In the genomic region with DNA sequence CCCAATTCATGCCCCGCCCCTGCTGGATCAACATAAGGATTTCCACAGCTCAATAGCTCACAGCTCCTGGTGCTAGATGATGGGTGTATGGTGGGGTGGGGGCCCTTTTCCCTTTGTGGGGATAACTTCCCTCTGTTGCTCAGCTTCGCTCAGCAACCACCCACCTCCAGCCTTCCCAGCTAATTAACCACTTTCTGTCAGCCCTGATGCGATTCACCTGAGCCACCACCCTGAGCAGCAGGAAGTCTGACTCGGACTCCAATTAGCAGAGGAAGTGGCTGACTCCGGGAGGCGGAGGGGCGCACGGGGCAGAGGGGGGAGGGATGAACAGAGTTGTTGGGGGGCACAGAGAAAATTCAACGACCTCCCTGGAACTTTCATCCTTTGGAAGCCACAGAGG, we compare ENCODE assay signal across 30 cellular contexts. TPM values are rescaled to one million over a fixed set of nuclear protein-coding genes. Genes with fewer than 3 reads are reported as not detected.
DNase-seq lines count a peak whose midpoint lies in the region; ATAC-seq lines count a peak whose summit lies in the region.
"Had no signal": no experiment of that assay in that cellular context is flagged by ENCODE, and none has a peak within 500 bp of the region (broad histone marks: within the 10 kb centered on the region; RNA-seq: fewer than 3 reads in every experiment).

No MANE protein-coding gene starts in this region.

- intact Hi-C loops in activated naive CD4-positive, alpha-beta T cell treated with anti-CD3 and anti-CD28 coated beads for 36 hours (cut with micrococcal nuclease), result no loop called here
- intact Hi-C loops in posterior vena cava (cut with DNase I), result no loop called here

- ATAC-seq in HG03520 (IDR thresholded peaks at IDR 0.05; ENCODE audit: unreplicated experiment) (no peak), GM18519 (IDR thresholded peaks at IDR 0.05; ENCODE audit: low FRiP score, unreplicated experiment) (no peak)
- ATAC-seq: K562, pancreas had no signal

- H3K9me3 Mint-ChIP-seq in activated naive CD4-positive, alpha-beta T cell treated with anti-CD3 and anti-CD28 coated beads for 36 hours, result peaks cover 4% of the 10 kb centered on the region
- peaks cover 4% of the 10 kb centered on the region for H3K9me3 Mint-ChIP-seq in activated naive CD4-positive, alpha-beta T cell treated with anti-CD3 and anti-CD28 coated beads, Interleukin-2, amount 10 ng/mL, durations not matched to agents 7 days and 5 days
- H3K9me3 Mint-ChIP-seq: memory B cell had no signal

- peak overlapping the region; percentile 77 for H3K27ac Mint-ChIP-seq in activated naive CD4-positive, alpha-beta T cell treated with anti-CD3 and anti-CD28 coated beads for 36 hours
- peak overlapping the region; percentile 92 for H3K27ac Mint-ChIP-seq in activated naive CD4-positive, alpha-beta T cell treated with anti-CD3 and anti-CD28 coated beads, Interleukin-2, amount 10 ng/mL, durations not matched to agents 7 days and 5 days
- H3K27ac Mint-ChIP-seq: HFFc6, memory B cell had no signal

- no peaks in the 10 kb centered on the region for H3K36me3 Mint-ChIP-seq in activated naive CD4-positive, alpha-beta T cell treated with anti-CD3 and anti-CD28 coated beads for 36 hours (ENCODE audit: low read depth)
- H3K36me3 Mint-ChIP-seq in activated naive CD4-positive, alpha-beta T cell treated with anti-CD3 and anti-CD28 coated beads, Interleukin-2, amount 10 ng/mL, durations not matched to agents 7 days and 5 days, result no peaks in the 10 kb centered on the region
- H3K36me3 Mint-ChIP-seq: memory B cell had no signal

- CTCF ChIA-PET in activated naive CD4-positive, alpha-beta T cell treated with anti-CD3 and anti-CD28 coated beads for 36 hours (lab: Charles Lee), result interaction anchor here (1.2 to 1.5 kb wide), 2 partner anchors 186 to 214 kb away, joined by 4 to 5 read pairs; no protein-coding TSS in a partner anchor
- CTCF ChIA-PET in activated naive CD4-positive, alpha-beta T cell treated with anti-CD3 and anti-CD28 coated beads, Interleukin-2, amount 10 ng/mL, durations not matched to agents 7 days and 5 days (lab: Charles Lee), result no interaction called here

- no peak overlapping the region for H3K4me3 Mint-ChIP-seq in activated naive CD4-positive, alpha-beta T cell treated with anti-CD3 and anti-CD28 coated beads for 36 hours
- H3K4me3 Mint-ChIP-seq in activated naive CD4-positive, alpha-beta T cell treated with anti-CD3 and anti-CD28 coated beads, Interleukin-2, amount 10 ng/mL, durations not matched to agents 7 days and 5 days, result peak overlapping the region; percentile 60
- H3K4me3 Mint-ChIP-seq: HFFc6, memory B cell, neural crest cell had no signal

- peak; percentile 26 for DNase-seq in activated naive CD4-positive, alpha-beta T cell treated with anti-CD3 and anti-CD28 coated beads for 36 hours
- DNase-seq in activated naive CD4-positive, alpha-beta T cell (lab: John Stamatoyannopoulos, UW), result no peak
- peak; percentile 42 for DNase-seq in NCI-H748 (lab: John Stamatoyannopoulos, UW; ENCODE audit: unreplicated experiment)
- peak; percentile 40 for DNase-seq in activated naive CD4-positive, alpha-beta T cell treated with anti-CD3 and anti-CD28 coated beads, Interleukin-2, amount 10 ng/mL, durations not matched to agents 7 days and 5 days
- DNase-seq in posterior vena cava (ENCODE audit: low spot score), result peak; percentile 25
- no peak for DNase-seq in islet precursor cell
- DNase-seq: activated CD4-positive, CD25-positive, alpha-beta regulatory T cell; cortex of kidney; effector memory CD4-positive, alpha-beta T cell; GOT3; HFFc6; NCI-H1092; NCI-H187; NCI-H510A treated with DMSO at 0.1 percent for 48 hours; OCI-M1; pancreas; retina; stimulated activated naive CD4-positive, alpha-beta T cell; testis had no signal

- no peaks in the 10 kb centered on the region for H3K27me3 Mint-ChIP-seq in activated naive CD4-positive, alpha-beta T cell treated with anti-CD3 and anti-CD28 coated beads for 36 hours (ENCODE audit: low read depth)
- H3K27me3 Mint-ChIP-seq in activated naive CD4-positive, alpha-beta T cell treated with anti-CD3 and anti-CD28 coated beads, Interleukin-2, amount 10 ng/mL, durations not matched to agents 7 days and 5 days, result peaks cover 46% of the 10 kb centered on the region

- peaks cover 37% of the 10 kb centered on the region for H3K4me1 Mint-ChIP-seq in activated naive CD4-positive, alpha-beta T cell treated with anti-CD3 and anti-CD28 coated beads for 36 hours (ENCODE audit: low read depth)
- peaks cover 36% of the 10 kb centered on the region for H3K4me1 Mint-ChIP-seq in activated naive CD4-positive, alpha-beta T cell treated with anti-CD3 and anti-CD28 coated beads, Interleukin-2, amount 10 ng/mL, durations not matched to agents 7 days and 5 days
- H3K4me1 Mint-ChIP-seq: memory B cell had no signal

RNA-seq across cellular contexts. Expression of a gene that starts 24.2 kb away (rescaled TPM):
- not detected for total RNA-seq in activated naive CD4-positive, alpha-beta T cell treated with anti-CD3 and anti-CD28 coated beads for 36 hours
- under 1 TPM in 1 of 2 donors, not detected in 1; 0.29 TPM for total RNA-seq in posterior vena cava
- total RNA-seq: activated T-helper 1 cell treated with anti-CD3 and anti-CD28 coated beads, Interleukin-12 subunit alpha, Interleukin-12 subunit beta, Interleukin-2, Interleukin-4 antibody, amounts not matched to agents 30 ng/mL and 10 ng/mL and 1 ng/mL, durations not matched to agents 14 hours and 24 hours and 36 hours; astrocyte; cardiac muscle cell; epithelial cell of proximal tubule; HFFc6; K562; M059J; ureter had no signal

Comparison
In these comparisons a context has a peak if more than half of its experiments do, and no peak if none do; other contexts are left out.
1. DNase-seq: peak in activated naive CD4-positive, alpha-beta T cell treated with anti-CD3 and anti-CD28 coated beads for 36 hours (single experiment), NCI-H748 (single experiment), activated naive CD4-positive, alpha-beta T cell treated with anti-CD3 and anti-CD28 coated beads, Interleukin-2, amount 10 ng/mL, durations not matched to agents 7 days and 5 days (single experiment) and posterior vena cava (single experiment); none in activated naive CD4-positive, alpha-beta T cell (0 of 4) and islet precursor cell (single experiment).